Comparison of ENCODE assay signal across 15 cellular contexts in genomic region chr12:64137117-64137516, GRCh38.
DNase-seq lines count a peak whose midpoint lies in the region; ATAC-seq and TF ChIP-seq lines count a peak whose summit lies in the region.
"Had no signal": no experiment of that assay in that cellular context is flagged by ENCODE, and none has a peak within 500 bp of the region (broad histone marks: within the 10 kb centered on the region; RNA-seq: fewer than 3 reads in every experiment).

No MANE protein-coding gene starts in this region.

- peaks cover 15% of the 10 kb centered on the region for H3K4me1 Mint-ChIP-seq in chondrocyte (ENCODE audit: low read depth)
- no peaks in the 10 kb centered on the region for H3K4me1 Mint-ChIP-seq in stimulated activated naive CD8-positive, alpha-beta T cell treated with anti-CD3 and anti-CD28 coated beads, Interleukin-15, amount 100 ng/mL, for 72 hours

- ATAC-seq in HG03469 (IDR thresholded peaks at IDR 0.05; ENCODE audit: unreplicated experiment), result no peak
- ATAC-seq in stimulated activated naive CD8-positive, alpha-beta T cell treated with anti-CD3 and anti-CD28 coated beads, Interleukin-15, amount 100 ng/mL, for 72 hours, result no peak

- no peaks in the 10 kb centered on the region for H3K27me3 Mint-ChIP-seq in chondrocyte (ENCODE audit: low read depth)
- no peaks in the 10 kb centered on the region for H3K27me3 Mint-ChIP-seq in stimulated activated naive CD8-positive, alpha-beta T cell treated with anti-CD3 and anti-CD28 coated beads, Interleukin-15, amount 100 ng/mL, for 72 hours

- TF ChIP-seq CTCF in chondrocyte (IDR thresholded peaks at IDR 0.05), result no peak

- DNase-seq in GM04504 (ENCODE audit: low read depth), result peak; percentile 6
- DNase-seq in HS-5 (ENCODE audit: low read depth), result peak; percentile 84
- DNase-seq in chondrocyte (ENCODE audit: low spot score), result no peak
- DNase-seq in RPMI8226, result no peak
- no peak for DNase-seq in stimulated activated naive CD8-positive, alpha-beta T cell treated with anti-CD3 and anti-CD28 coated beads, Interleukin-15, amount 100 ng/mL, for 72 hours
- DNase-seq in T-helper 9 cell, result no peak
- DNase-seq: DMS79 treated with DMSO at 0.1 percent for 48 hours; GDM1; NCI-H1436 treated with DMSO at 0.1 percent for 48 hours; NCI-H2029; NCI-H510A; NCI-H748 treated with DMSO at 0.1 percent for 48 hours; NK-92 treated with Interleukin-12 subunit alpha and Interleukin-12 subunit beta, amount 100 ng/mL, for 24 hours; SHP77 had no signal

- H3K27ac Mint-ChIP-seq in chondrocyte (ENCODE audit: unreplicated experiment), result peak overlapping the region; percentile 41
- no peak overlapping the region for H3K27ac Mint-ChIP-seq in stimulated activated naive CD8-positive, alpha-beta T cell treated with anti-CD3 and anti-CD28 coated beads, Interleukin-15, amount 100 ng/mL, for 72 hours

- peaks cover 23% of the 10 kb centered on the region for H3K9me3 Mint-ChIP-seq in chondrocyte (ENCODE audit: low read depth)
- peaks cover 9 to 30% of the 10 kb centered on the region in 2 donors for H3K9me3 Mint-ChIP-seq in stimulated activated naive CD8-positive, alpha-beta T cell treated with anti-CD3 and anti-CD28 coated beads, Interleukin-15, amount 100 ng/mL, for 72 hours

- H3K4me3 Mint-ChIP-seq in chondrocyte (ENCODE audit: unreplicated experiment), result no peak overlapping the region
- H3K4me3 Mint-ChIP-seq in stimulated activated naive CD8-positive, alpha-beta T cell treated with anti-CD3 and anti-CD28 coated beads, Interleukin-15, amount 100 ng/mL, for 72 hours, result no peak overlapping the region

- peaks cover 32% of the 10 kb centered on the region for H3K36me3 Mint-ChIP-seq in chondrocyte (ENCODE audit: low read depth)

Comparison
In these comparisons a context has a peak if more than half of its experiments do, and no peak if none do; other contexts are left out.
1. DNase-seq: peak in GM04504 (single experiment) and HS-5 (single experiment); none in chondrocyte (single experiment), RPMI8226 (single experiment), stimulated activated naive CD8-positive, alpha-beta T cell treated with anti-CD3 and anti-CD28 coated beads, Interleukin-15, amount 100 ng/mL, for 72 hours (0 of 2) and T-helper 9 cell (single experiment).